Comparison of ENCODE assay signal across 1 cellular context in the genomic region with DNA sequence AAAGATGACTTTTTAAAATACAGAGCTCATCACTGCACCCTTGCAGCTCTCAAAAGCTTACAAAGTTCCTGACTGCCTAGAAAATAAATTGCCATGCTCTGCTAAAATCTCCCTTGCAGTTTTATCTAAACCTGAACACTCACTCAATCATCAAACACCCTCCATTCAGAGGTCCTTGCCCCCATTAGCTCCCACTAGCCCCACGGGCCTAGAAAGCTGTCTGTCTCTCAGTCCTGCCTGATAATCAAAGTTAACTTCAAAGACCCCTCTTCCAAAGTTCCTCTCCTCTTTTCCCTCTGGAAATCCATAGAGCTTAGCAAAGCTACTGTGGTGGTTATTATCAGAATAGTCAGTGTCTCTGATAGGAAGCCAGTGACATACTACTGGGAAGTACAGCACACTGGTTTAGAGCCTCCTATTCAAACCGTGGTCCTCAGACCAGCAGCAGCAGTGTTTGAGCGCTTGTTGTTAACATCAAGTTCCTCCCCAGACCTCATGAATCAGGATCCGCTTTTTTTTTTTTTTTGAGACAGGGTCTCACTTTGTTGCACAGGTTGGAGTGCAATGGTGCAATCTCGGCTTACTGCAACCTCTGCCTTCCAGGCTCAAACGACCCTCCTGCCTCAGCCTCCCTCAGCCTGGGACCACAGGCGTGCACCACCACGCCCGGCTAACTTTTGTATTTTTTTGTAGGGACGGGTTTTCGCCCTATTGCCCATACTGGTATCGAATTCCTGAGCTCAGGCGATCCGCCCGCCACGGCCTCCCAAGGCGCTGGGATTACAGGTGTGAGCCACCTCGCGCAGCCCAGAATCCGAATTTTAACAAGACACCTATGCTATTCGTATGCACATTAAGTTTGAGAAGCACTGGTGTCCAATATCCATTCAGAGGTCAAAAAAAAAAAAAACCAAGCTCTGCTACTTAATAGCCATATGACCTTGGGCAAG.
TF ChIP-seq lines count a peak whose summit lies in the region.

No MANE protein-coding gene starts in this region.

TF ChIP-seq in endothelial cell of umbilical vein, 7 proteins besides CTCF, POLR2A, EP300 and RAD21:
- TF ChIP-seq MYC (IDR thresholded peaks at IDR 0.05; ENCODE audit: low read depth, low read length), result no peak
- TF ChIP-seq JUN (IDR thresholded peaks at IDR 0.05; ENCODE audit: borderline replicate concordance, insufficient read depth, insufficient read length, low read depth), result no peak
- no peak for TF ChIP-seq GATA2 (IDR thresholded peaks at IDR 0.05; ENCODE audit: insufficient read depth, insufficient read length, low read depth, low read length)
- TF ChIP-seq, protein P1, sequence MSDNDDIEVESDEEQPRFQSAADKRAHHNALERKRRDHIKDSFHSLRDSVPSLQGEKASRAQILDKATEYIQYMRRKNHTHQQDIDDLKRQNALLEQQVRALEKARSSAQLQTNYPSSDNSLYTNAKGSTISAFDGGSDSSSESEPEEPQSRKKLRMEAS (IDR thresholded peaks at IDR 0.05; ENCODE audit: insufficient read depth, insufficient read length), result no peak
- TF ChIP-seq FOS (IDR thresholded peaks at IDR 0.05; ENCODE audit: borderline replicate concordance, insufficient read depth, low read length), result no peak
- no peak for TF ChIP-seq EZH2 (IDR thresholded peaks at IDR 0.05; ENCODE audit: borderline replicate concordance, low read depth, low read length, severe bottlenecking)
- no peak for TF ChIP-seq POLR2AphosphoS5 (IDR thresholded peaks at IDR 0.05; ENCODE audit: insufficient read depth, low read depth, low read length)
TF ChIP-seq in endothelial cell of umbilical vein: peak in this region for 0.
